22 cellular contexts compared by ENCODE assay signal in genomic region chr12:132263451-132264065, GRCh38.
DNase-seq lines count a peak whose midpoint lies in the region; ATAC-seq, FAIRE-seq and TF ChIP-seq lines count a peak whose summit lies in the region.
"Had no signal": no experiment of that assay in that cellular context is flagged by ENCODE, and none has a peak within 500 bp of the region (broad histone marks: within the 10 kb centered on the region; RNA-seq: fewer than 3 reads in every experiment).

No MANE protein-coding gene starts in this region.

- H3K27me3 Mint-ChIP-seq in memory B cell: peaks cover 3% of the 10 kb centered on the region

- no peak for TF ChIP-seq EP300 in K562 (IDR thresholded peaks at IDR 0.05; ENCODE audit: low read length)

- H3K36me3 Mint-ChIP-seq in memory B cell: no peaks in the 10 kb centered on the region
- H3K36me3 Mint-ChIP-seq: CD14-positive monocyte; CD8-positive, alpha-beta T cell had no signal

- FAIRE-seq in K562 (lab: Jason Lieb, UNC): no peak
- no peak for FAIRE-seq in D721Med (lab: Jason Lieb, UNC)
- FAIRE-seq: A204.1, HTR-8/SVneo had no signal

- DNase-seq in K562 (ENCODE audit: extremely low read depth in 1 of 4, low spot score in 3 of 4) (peak in 1 of 4 experiments; percentile 24), memory B cell (ENCODE audit: low spot score in 2 of 2) (no peak), NCI-H1092 (lab: John Stamatoyannopoulos, UW) (no peak), D721Med (ENCODE audit: insufficient read length, low spot score) (no peak)
- DNase-seq: ACHN; BE2C; CD8-positive, alpha-beta T cell; COR-L47; GF-D8; GOT3; H7; HFFc6; IMR-90; Karpas-422; KBM-7 had no signal

- peak; percentile 55; the same call in 2 of the 3 replicates for ATAC-seq in K562
- ATAC-seq in memory B cell (ENCODE audit: low read depth): no peak
- ATAC-seq in HG02938 (IDR thresholded peaks at IDR 0.05; ENCODE audit: unreplicated experiment): no peak
- no peak for ATAC-seq in HG03108 (IDR thresholded peaks at IDR 0.05; ENCODE audit: unreplicated experiment)
- ATAC-seq: CD8-positive, alpha-beta T cell had no signal

- no peak for TF ChIP-seq RAD21 in K562 (CRISPR knock-in tag; conservative IDR thresholded peaks at IDR 0.05 in 1 of 2, IDR thresholded peaks at IDR 0.05 in 1 of 2)

- H3K27ac ChIP-seq in BLaER1 (no peak overlapping the region), K562 (ENCODE audit: extremely low read depth, low read depth, low read length) (no peak overlapping the region)
- H3K27ac ChIP-seq in BLaER1 treated with 17β-estradiol and CSF1 and Interleukin-3, amounts not matched to agents 10 nM and 100 nM: no peak overlapping the region

- H3K4me2 ChIP-seq in BLaER1: peak overlapping the region; percentile 19; the same call in 1 of the 2 replicates
- peak overlapping the region in 7 of 11 experiments; percentile 2 to 40 (median 26); a peak in 9 of 22 replicates for H3K4me2 ChIP-seq in BLaER1 treated with 17β-estradiol and CSF1 and Interleukin-3, amounts not matched to agents 10 nM and 100 nM
- no peak overlapping the region for H3K4me2 ChIP-seq in K562 (ENCODE audit: insufficient read depth, low read length)

- WGBS in K562 (ENCODE audit: insufficient coverage, low coverage, missing lambda C conversion rate): 2% methylated on average over 19 of the region's 19 CpGs

- H3K36me3 ChIP-seq in BLaER1: no peaks in the 10 kb centered on the region
- H3K36me3 ChIP-seq in BLaER1 treated with 17β-estradiol and CSF1 and Interleukin-3, amounts not matched to agents 10 nM and 100 nM: no peaks in the 10 kb centered on the region
- H3K36me3 ChIP-seq in K562 (ENCODE audit: control insufficient read depth, insufficient read depth, low read length): no peaks in the 10 kb centered on the region
- H3K36me3 ChIP-seq: BE2C had no signal

- H3K4me1 ChIP-seq in BLaER1 (peaks cover 43% of the 10 kb centered on the region), K562 (replicated peaks in 1 of 2; ENCODE audit: control insufficient read depth in 2 of 2, insufficient read depth in 2 of 2, low read length in 2 of 2) (peaks cover 0 to 23% of the 10 kb centered on the region in 2 experiments; a peak in 1 of 5 replicates)
- H3K4me1 ChIP-seq in BLaER1 treated with 17β-estradiol and CSF1 and Interleukin-3, amounts not matched to agents 10 nM and 100 nM: peaks cover 10 to 48% (median 34%) of the 10 kb centered on the region in 10 experiments
- H3K4me1 ChIP-seq: BE2C had no signal

- H3K4me1 Mint-ChIP-seq in memory B cell: peaks cover 10% of the 10 kb centered on the region

- no peak for TF ChIP-seq POLR2A in K562 (conservative IDR thresholded peaks at IDR 0.05)

- peak overlapping the region; percentile 15 for H3K4me3 Mint-ChIP-seq in memory B cell
- H3K4me3 Mint-ChIP-seq: CD14-positive monocyte; CD8-positive, alpha-beta T cell; HFFc6 had no signal

- H3K27ac Mint-ChIP-seq in memory B cell: no peak overlapping the region
- H3K27ac Mint-ChIP-seq: CD8-positive, alpha-beta T cell; HFFc6 had no signal

- TF ChIP-seq CTCF in K562 (IDR thresholded peaks at IDR 0.05 in 2 of 3, conservative IDR thresholded peaks at IDR 0.05 in 1 of 3; ENCODE audit: insufficient read depth in 2 of 3, low read depth in 1 of 3, low read length in 3 of 3) (peak in 2 of 3 experiments; percentile 6 to 34; a peak in 3 of 6 replicates), D721Med (IDR thresholded peaks at IDR 0.05; ENCODE audit: insufficient read depth, missing control alignments) (no peak)

- H3K9me3 Mint-ChIP-seq in memory B cell: no peaks in the 10 kb centered on the region
- H3K9me3 Mint-ChIP-seq: CD8-positive, alpha-beta T cell had no signal

- no TSS peak for BruUV-seq in K562 (replicated peaks; lab: Mats Ljungman, UMichigan)

- H3K27me3 ChIP-seq in BLaER1 (no peaks in the 10 kb centered on the region), K562 (ENCODE audit: control insufficient read depth in 2 of 2, insufficient read depth in 2 of 2, low read length in 2 of 2) (peaks cover 33 to 93% of the 10 kb centered on the region in 2 experiments; a peak in 4 of 5 replicates)
- H3K27me3 ChIP-seq in BLaER1 treated with 17β-estradiol and CSF1 and Interleukin-3, amounts not matched to agents 10 nM and 100 nM: no peaks in the 10 kb centered on the region

- no peak overlapping the region for H2AFZ ChIP-seq in K562 (ENCODE audit: low read depth, low read length)

- H3K9ac ChIP-seq in BLaER1: no peak overlapping the region
- no peak overlapping the region for H3K9ac ChIP-seq in BLaER1 treated with 17β-estradiol and CSF1 and Interleukin-3, amounts not matched to agents 10 nM and 100 nM
- H3K9ac ChIP-seq in K562 (ENCODE audit: insufficient read depth in 1 of 2, low read depth in 2 of 2, low read length in 2 of 2): no peak overlapping the region

- H4K20me1 ChIP-seq in BLaER1 (no peaks in the 10 kb centered on the region), K562 (replicated peaks; ENCODE audit: control insufficient read depth, insufficient read depth, low read length) (peaks cover 5% of the 10 kb centered on the region; the same call in 1 of the 2 replicates)
- peaks cover 0 to 10% (median 0%) of the 10 kb centered on the region in 11 experiments; a peak in 1 of 22 replicates for H4K20me1 ChIP-seq in BLaER1 treated with 17β-estradiol and CSF1 and Interleukin-3, amounts not matched to agents 10 nM and 100 nM

- CTCF ChIA-PET in K562 (lab: Yijun Ruan, JAX; ENCODE audit: low intra/inter-chr PET ratio): interaction anchor here (0.6 kb wide), 1 partner anchor 120 kb away, joined by 3 read pairs; the partner anchor contains the start of gene DDX51

- POLR2A ChIA-PET in K562 (lab: Yijun Ruan, JAX): no interaction called here

- H3K79me2 ChIP-seq in K562 (ENCODE audit: control insufficient read depth, insufficient read depth, low read length): no peaks in the 10 kb centered on the region

- intact Hi-C loops in K562 (cut with micrococcal nuclease): no loop called here

- no peak overlapping the region for H3K4me3 ChIP-seq in BLaER1
- no peak overlapping the region for H3K4me3 ChIP-seq in BLaER1 treated with 17β-estradiol and CSF1 and Interleukin-3, amounts not matched to agents 10 nM and 100 nM
- H3K4me3 ChIP-seq in K562: no peak overlapping the region

- peaks cover 3% of the 10 kb centered on the region for H3K9me1 ChIP-seq in K562 (ENCODE audit: control insufficient read depth, insufficient read depth, low read length)

- in situ Hi-C loops in K562 (cut with MboI): no loop called here

- H3K9me3 ChIP-seq in BLaER1: no peaks in the 10 kb centered on the region
- no peaks in the 10 kb centered on the region for H3K9me3 ChIP-seq in BLaER1 treated with 17β-estradiol and CSF1 and Interleukin-3, amounts not matched to agents 10 nM and 100 nM (replicated peaks in 1 of 11)
- H3K9me3 ChIP-seq in K562 (replicated peaks; ENCODE audit: control insufficient read depth, insufficient read depth, low read depth, low read length): no peaks in the 10 kb centered on the region
- H3K9me3 ChIP-seq: BE2C had no signal

TF ChIP-seq in K562, 482 proteins besides CTCF, POLR2A, EP300 and RAD21 (continues in another document):
- TF ChIP-seq PRPF4 (IDR thresholded peaks at IDR 0.05; ENCODE audit: insufficient read depth, low read depth, low read length, poor library complexity, severe bottlenecking) (no peak), ZNF12 (CRISPR knock-in tag; IDR thresholded peaks at IDR 0.05) (no peak), ZNF140 (CRISPR knock-in tag; IDR thresholded peaks at IDR 0.05) (no peak)
- TF ChIP-seq, protein P1, sequence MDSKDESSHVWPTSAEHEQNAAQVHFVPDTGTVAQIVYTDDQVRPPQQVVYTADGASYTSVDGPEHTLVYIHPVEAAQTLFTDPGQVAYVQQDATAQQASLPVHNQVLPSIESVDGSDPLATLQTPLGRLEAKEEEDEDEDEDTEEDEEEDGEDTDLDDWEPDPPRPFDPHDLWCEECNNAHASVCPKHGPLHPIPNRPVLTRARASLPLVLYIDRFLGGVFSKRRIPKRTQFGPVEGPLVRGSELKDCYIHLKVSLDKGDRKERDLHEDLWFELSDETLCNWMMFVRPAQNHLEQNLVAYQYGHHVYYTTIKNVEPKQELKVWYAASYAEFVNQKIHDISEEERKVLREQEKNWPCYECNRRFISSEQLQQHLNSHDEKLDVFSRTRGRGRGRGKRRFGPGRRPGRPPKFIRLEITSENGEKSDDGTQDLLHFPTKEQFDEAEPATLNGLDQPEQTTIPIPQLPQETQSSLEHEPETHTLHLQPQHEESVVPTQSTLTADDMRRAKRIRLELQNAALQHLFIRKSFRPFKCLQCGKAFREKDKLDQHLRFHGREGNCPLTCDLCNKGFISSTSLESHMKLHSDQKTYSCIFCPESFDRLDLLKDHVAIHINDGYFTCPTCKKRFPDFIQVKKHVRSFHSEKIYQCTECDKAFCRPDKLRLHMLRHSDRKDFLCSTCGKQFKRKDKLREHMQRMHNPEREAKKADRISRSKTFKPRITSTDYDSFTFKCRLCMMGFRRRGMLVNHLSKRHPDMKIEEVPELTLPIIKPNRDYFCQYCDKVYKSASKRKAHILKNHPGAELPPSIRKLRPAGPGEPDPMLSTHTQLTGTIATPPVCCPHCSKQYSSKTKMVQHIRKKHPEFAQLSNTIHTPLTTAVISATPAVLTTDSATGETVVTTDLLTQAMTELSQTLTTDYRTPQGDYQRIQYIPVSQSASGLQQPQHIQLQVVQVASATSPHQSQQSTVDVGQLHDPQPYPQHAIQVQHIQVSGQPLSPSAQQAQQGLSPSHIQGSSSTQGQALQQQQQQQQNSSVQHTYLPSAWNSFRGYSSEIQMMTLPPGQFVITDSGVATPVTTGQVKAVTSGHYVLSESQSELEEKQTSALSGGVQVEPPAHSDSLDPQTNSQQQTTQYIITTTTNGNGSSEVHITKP (IDR thresholded peaks at IDR 0.05; ENCODE audit: partially characterized antibody): no peak
